Comparison of ENCODE assay signal across 1 cellular context in genomic region chr16:70523013-70523620, GRCh38.
TF ChIP-seq lines count a peak whose summit lies in the region.

Gene COG4, minus strand, starts transcription at chr16:70523554. Its CDS starts 11 bp downstream, at chr16:70523543.

TF ChIP-seq in GM12878, 131 proteins besides CTCF, POLR2A, EP300 and RAD21 (continued from another document and continues in another):
- TF ChIP-seq EGR1 (IDR thresholded peaks at IDR 0.05; ENCODE audit: borderline replicate concordance in 1 of 2, low read depth in 2 of 2, low read length in 2 of 2): peak in 1 of 2 experiments; percentile 63; a peak in 1 of 3 replicates
- TF ChIP-seq KLF5 (IDR thresholded peaks at IDR 0.05; ENCODE audit: partially characterized antibody): no peak
- TF ChIP-seq ZNF274 (IDR thresholded peaks at IDR 0.05; ENCODE audit: insufficient read depth, insufficient read length): no peak
- TF ChIP-seq, protein P1, sequence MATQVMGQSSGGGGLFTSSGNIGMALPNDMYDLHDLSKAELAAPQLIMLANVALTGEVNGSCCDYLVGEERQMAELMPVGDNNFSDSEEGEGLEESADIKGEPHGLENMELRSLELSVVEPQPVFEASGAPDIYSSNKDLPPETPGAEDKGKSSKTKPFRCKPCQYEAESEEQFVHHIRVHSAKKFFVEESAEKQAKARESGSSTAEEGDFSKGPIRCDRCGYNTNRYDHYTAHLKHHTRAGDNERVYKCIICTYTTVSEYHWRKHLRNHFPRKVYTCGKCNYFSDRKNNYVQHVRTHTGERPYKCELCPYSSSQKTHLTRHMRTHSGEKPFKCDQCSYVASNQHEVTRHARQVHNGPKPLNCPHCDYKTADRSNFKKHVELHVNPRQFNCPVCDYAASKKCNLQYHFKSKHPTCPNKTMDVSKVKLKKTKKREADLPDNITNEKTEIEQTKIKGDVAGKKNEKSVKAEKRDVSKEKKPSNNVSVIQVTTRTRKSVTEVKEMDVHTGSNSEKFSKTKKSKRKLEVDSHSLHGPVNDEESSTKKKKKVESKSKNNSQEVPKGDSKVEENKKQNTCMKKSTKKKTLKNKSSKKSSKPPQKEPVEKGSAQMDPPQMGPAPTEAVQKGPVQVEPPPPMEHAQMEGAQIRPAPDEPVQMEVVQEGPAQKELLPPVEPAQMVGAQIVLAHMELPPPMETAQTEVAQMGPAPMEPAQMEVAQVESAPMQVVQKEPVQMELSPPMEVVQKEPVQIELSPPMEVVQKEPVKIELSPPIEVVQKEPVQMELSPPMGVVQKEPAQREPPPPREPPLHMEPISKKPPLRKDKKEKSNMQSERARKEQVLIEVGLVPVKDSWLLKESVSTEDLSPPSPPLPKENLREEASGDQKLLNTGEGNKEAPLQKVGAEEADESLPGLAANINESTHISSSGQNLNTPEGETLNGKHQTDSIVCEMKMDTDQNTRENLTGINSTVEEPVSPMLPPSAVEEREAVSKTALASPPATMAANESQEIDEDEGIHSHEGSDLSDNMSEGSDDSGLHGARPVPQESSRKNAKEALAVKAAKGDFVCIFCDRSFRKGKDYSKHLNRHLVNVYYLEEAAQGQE (IDR thresholded peaks at IDR 0.05; ENCODE audit: low read depth, low read length): no peak
- TF ChIP-seq MYB (IDR thresholded peaks at IDR 0.05; ENCODE audit: borderline replicate concordance, low read depth, low read length): no peak
- TF ChIP-seq CBX3 (IDR thresholded peaks at IDR 0.05; ENCODE audit: borderline replicate concordance, low read depth): no peak
- no peak for TF ChIP-seq HSF1 (IDR thresholded peaks at IDR 0.05; ENCODE audit: low read depth, low read length)
- no peak for TF ChIP-seq SMAD1 (IDR thresholded peaks at IDR 0.05; ENCODE audit: low read depth, partially characterized antibody)
- no peak for TF ChIP-seq ESRRA (IDR thresholded peaks at IDR 0.05; ENCODE audit: low read length)
- TF ChIP-seq, protein P2, sequence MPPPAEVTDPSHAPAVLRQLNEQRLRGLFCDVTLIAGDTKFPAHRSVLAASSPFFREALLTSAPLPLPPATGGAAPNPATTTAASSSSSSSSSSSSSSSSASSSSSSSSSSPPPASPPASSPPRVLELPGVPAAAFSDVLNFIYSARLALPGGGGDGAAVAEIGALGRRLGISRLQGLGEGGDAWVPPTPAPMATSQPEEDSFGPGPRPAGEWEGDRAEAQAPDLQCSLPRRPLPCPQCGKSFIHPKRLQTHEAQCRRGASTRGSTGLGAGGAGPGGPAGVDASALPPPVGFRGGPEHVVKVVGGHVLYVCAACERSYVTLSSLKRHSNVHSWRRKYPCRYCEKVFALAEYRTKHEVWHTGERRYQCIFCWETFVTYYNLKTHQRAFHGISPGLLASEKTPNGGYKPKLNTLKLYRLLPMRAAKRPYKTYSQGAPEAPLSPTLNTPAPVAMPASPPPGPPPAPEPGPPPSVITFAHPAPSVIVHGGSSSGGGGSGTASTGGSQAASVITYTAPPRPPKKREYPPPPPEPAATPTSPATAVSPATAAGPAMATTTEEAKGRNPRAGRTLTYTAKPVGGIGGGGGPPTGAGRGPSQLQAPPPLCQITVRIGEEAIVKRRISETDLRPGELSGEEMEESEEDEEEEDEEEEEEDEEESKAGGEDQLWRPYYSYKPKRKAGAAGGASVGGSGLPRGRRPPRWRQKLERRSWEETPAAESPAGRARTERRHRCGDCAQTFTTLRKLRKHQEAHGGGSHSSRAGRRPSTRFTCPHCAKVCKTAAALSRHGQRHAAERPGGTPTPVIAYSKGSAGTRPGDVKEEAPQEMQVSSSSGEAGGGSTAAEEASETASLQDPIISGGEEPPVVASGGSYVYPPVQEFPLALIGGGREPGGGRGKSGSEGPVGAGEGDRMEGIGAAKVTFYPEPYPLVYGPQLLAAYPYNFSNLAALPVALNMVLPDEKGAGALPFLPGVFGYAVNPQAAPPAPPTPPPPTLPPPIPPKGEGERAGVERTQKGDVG (CRISPR knock-in tag; IDR thresholded peaks at IDR 0.05): no peak
- TF ChIP-seq, protein P3, sequence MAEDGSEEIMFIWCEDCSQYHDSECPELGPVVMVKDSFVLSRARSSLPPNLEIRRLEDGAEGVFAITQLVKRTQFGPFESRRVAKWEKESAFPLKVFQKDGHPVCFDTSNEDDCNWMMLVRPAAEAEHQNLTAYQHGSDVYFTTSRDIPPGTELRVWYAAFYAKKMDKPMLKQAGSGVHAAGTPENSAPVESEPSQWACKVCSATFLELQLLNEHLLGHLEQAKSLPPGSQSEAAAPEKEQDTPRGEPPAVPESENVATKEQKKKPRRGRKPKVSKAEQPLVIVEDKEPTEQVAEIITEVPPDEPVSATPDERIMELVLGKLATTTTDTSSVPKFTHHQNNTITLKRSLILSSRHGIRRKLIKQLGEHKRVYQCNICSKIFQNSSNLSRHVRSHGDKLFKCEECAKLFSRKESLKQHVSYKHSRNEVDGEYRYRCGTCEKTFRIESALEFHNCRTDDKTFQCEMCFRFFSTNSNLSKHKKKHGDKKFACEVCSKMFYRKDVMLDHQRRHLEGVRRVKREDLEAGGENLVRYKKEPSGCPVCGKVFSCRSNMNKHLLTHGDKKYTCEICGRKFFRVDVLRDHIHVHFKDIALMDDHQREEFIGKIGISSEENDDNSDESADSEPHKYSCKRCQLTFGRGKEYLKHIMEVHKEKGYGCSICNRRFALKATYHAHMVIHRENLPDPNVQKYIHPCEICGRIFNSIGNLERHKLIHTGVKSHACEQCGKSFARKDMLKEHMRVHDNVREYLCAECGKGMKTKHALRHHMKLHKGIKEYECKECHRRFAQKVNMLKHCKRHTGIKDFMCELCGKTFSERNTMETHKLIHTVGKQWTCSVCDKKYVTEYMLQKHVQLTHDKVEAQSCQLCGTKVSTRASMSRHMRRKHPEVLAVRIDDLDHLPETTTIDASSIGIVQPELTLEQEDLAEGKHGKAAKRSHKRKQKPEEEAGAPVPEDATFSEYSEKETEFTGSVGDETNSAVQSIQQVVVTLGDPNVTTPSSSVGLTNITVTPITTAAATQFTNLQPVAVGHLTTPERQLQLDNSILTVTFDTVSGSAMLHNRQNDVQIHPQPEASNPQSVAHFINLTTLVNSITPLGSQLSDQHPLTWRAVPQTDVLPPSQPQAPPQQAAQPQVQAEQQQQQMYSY (CRISPR knock-in tag; IDR thresholded peaks at IDR 0.05): no peak
- TF ChIP-seq, protein P4, sequence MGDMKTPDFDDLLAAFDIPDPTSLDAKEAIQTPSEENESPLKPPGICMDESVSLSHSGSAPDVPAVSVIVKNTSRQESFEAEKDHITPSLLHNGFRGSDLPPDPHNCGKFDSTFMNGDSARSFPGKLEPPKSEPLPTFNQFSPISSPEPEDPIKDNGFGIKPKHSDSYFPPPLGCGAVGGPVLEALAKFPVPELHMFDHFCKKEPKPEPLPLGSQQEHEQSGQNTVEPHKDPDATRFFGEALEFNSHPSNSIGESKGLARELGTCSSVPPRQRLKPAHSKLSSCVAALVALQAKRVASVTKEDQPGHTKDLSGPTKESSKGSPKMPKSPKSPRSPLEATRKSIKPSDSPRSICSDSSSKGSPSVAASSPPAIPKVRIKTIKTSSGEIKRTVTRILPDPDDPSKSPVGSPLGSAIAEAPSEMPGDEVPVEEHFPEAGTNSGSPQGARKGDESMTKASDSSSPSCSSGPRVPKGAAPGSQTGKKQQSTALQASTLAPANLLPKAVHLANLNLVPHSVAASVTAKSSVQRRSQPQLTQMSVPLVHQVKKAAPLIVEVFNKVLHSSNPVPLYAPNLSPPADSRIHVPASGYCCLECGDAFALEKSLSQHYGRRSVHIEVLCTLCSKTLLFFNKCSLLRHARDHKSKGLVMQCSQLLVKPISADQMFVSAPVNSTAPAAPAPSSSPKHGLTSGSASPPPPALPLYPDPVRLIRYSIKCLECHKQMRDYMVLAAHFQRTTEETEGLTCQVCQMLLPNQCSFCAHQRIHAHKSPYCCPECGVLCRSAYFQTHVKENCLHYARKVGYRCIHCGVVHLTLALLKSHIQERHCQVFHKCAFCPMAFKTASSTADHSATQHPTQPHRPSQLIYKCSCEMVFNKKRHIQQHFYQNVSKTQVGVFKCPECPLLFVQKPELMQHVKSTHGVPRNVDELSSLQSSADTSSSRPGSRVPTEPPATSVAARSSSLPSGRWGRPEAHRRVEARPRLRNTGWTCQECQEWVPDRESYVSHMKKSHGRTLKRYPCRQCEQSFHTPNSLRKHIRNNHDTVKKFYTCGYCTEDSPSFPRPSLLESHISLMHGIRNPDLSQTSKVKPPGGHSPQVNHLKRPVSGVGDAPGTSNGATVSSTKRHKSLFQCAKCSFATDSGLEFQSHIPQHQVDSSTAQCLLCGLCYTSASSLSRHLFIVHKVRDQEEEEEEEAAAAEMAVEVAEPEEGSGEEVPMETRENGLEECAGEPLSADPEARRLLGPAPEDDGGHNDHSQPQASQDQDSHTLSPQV (IDR thresholded peaks at IDR 0.05): no peak
- TF ChIP-seq, protein P5, sequence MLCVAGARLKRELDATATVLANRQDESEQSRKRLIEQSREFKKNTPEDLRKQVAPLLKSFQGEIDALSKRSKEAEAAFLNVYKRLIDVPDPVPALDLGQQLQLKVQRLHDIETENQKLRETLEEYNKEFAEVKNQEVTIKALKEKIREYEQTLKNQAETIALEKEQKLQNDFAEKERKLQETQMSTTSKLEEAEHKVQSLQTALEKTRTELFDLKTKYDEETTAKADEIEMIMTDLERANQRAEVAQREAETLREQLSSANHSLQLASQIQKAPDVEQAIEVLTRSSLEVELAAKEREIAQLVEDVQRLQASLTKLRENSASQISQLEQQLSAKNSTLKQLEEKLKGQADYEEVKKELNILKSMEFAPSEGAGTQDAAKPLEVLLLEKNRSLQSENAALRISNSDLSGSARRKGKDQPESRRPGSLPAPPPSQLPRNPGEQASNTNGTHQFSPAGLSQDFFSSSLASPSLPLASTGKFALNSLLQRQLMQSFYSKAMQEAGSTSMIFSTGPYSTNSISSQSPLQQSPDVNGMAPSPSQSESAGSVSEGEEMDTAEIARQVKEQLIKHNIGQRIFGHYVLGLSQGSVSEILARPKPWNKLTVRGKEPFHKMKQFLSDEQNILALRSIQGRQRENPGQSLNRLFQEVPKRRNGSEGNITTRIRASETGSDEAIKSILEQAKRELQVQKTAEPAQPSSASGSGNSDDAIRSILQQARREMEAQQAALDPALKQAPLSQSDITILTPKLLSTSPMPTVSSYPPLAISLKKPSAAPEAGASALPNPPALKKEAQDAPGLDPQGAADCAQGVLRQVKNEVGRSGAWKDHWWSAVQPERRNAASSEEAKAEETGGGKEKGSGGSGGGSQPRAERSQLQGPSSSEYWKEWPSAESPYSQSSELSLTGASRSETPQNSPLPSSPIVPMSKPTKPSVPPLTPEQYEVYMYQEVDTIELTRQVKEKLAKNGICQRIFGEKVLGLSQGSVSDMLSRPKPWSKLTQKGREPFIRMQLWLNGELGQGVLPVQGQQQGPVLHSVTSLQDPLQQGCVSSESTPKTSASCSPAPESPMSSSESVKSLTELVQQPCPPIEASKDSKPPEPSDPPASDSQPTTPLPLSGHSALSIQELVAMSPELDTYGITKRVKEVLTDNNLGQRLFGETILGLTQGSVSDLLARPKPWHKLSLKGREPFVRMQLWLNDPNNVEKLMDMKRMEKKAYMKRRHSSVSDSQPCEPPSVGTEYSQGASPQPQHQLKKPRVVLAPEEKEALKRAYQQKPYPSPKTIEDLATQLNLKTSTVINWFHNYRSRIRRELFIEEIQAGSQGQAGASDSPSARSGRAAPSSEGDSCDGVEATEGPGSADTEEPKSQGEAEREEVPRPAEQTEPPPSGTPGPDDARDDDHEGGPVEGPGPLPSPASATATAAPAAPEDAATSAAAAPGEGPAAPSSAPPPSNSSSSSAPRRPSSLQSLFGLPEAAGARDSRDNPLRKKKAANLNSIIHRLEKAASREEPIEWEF (IDR thresholded peaks at IDR 0.05; ENCODE audit: insufficient replicate concordance, low read depth, low read length): no peak
- TF ChIP-seq SP1 (IDR thresholded peaks at IDR 0.05; ENCODE audit: low read depth, low read length): no peak
- TF ChIP-seq, protein P6, sequence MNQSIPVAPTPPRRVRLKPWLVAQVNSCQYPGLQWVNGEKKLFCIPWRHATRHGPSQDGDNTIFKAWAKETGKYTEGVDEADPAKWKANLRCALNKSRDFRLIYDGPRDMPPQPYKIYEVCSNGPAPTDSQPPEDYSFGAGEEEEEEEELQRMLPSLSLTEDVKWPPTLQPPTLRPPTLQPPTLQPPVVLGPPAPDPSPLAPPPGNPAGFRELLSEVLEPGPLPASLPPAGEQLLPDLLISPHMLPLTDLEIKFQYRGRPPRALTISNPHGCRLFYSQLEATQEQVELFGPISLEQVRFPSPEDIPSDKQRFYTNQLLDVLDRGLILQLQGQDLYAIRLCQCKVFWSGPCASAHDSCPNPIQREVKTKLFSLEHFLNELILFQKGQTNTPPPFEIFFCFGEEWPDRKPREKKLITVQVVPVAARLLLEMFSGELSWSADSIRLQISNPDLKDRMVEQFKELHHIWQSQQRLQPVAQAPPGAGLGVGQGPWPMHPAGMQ (IDR thresholded peaks at IDR 0.05; ENCODE audit: borderline replicate concordance): no peak
- no peak for TF ChIP-seq ASH2L (IDR thresholded peaks at IDR 0.05; ENCODE audit: borderline replicate concordance, low read depth)
- TF ChIP-seq ZNF687 (IDR thresholded peaks at IDR 0.05): no peak
